In genomic region chr1:19775317-19775716, GRCh38 we compare ENCODE assay signal across 23 cellular contexts. TPM values are rescaled to one million over a fixed set of nuclear protein-coding genes. Genes with fewer than 3 reads are reported as not detected.
"Had no signal": no experiment of that assay in that cellular context is flagged by ENCODE, and none has a peak within 500 bp of the region (broad histone marks: within the 10 kb centered on the region; RNA-seq: fewer than 3 reads in every experiment).

No MANE protein-coding gene starts in this region.

- H3K27ac ChIP-seq: ascending aorta, gastroesophageal sphincter, neutrophil, skin epidermis, tibial artery, vagina had no signal

- DNase-seq: activated CD4-positive, alpha-beta T cell treated with anti-CD3 and anti-CD28 coated beads, Interleukin-2, amount 50 U/mL, for 1 hour; activated naive CD4-positive, alpha-beta T cell treated with anti-CD3 and anti-CD28 coated beads for 36 hours; activated T-cell treated with anti-CD3 and anti-CD28 coated beads for 4 hours; dermis blood vessel endothelial cell; erythroblast; mucosa of descending colon; naive thymus-derived CD8-positive, alpha-beta T cell; stimulated activated CD4-positive, alpha-beta T cell treated with anti-CD3 and anti-CD28 coated beads, Interleukin-15, amount 100 ng/mL, for 24 hours; stimulated activated CD4-positive, alpha-beta T cell treated with anti-CD3 and anti-CD28 coated beads, Interleukin-4, amount 100 ng/mL, for 1 hour; stimulated activated naive B cell treated with anti-CD40 and anti-IgM and Interleukin-4, amounts not matched to agents 10 μg/mL and 1 μg/mL and 100 μg/mL, for 72 hours; tibial artery had no signal

- FAIRE-seq: islet of Langerhans had no signal

- H3K4me3 ChIP-seq: ascending aorta, gastroesophageal sphincter, mucosa of descending colon, skin epidermis, tibial artery, vagina had no signal

- H3K4me1 Mint-ChIP-seq: activated T-helper 17 cell treated with anti-CD3 and anti-CD28 coated beads, Interleukin-2, amount 50 U/mL, for 72 hours; stimulated activated naive B cell treated with anti-CD40 and anti-IgM and Interleukin-4, amounts not matched to agents 10 μg/mL and 1 μg/mL and 100 μg/mL, for 72 hours had no signal

- ATAC-seq: activated CD4-positive, CD25-positive, alpha-beta regulatory T cell treated with anti-CD3 and anti-CD28 coated beads, Interleukin-2, amount 50 U/mL, for 24 hours; activated T-helper 17 cell treated with anti-CD3 and anti-CD28 coated beads, Interleukin-2, amount 50 U/mL, for 72 hours; gastroesophageal sphincter; left lobe of liver; mucosa of descending colon; naive thymus-derived CD8-positive, alpha-beta T cell; stimulated activated naive B cell treated with anti-CD40 and anti-IgM and Interleukin-4, amounts not matched to agents 10 μg/mL and 1 μg/mL and 100 μg/mL, for 72 hours had no signal

- H3K27me3 Mint-ChIP-seq: activated T-helper 17 cell treated with anti-CD3 and anti-CD28 coated beads, Interleukin-2, amount 50 U/mL, for 72 hours; naive thymus-derived CD8-positive, alpha-beta T cell; stimulated activated naive B cell treated with anti-CD40 and anti-IgM and Interleukin-4, amounts not matched to agents 10 μg/mL and 1 μg/mL and 100 μg/mL, for 72 hours had no signal

- H3K27me3 ChIP-seq: ascending aorta, gastroesophageal sphincter, neutrophil, tibial artery, vagina had no signal

- H3K9me3 ChIP-seq: ascending aorta, gastroesophageal sphincter, mucosa of descending colon, neutrophil, tibial artery, vagina had no signal

- H3K27ac Mint-ChIP-seq: activated naive CD4-positive, alpha-beta T cell treated with anti-CD3 and anti-CD28 coated beads for 36 hours; activated T-helper 17 cell treated with anti-CD3 and anti-CD28 coated beads, Interleukin-2, amount 50 U/mL, for 72 hours; stimulated activated naive B cell treated with anti-CD40 and anti-IgM and Interleukin-4, amounts not matched to agents 10 μg/mL and 1 μg/mL and 100 μg/mL, for 72 hours had no signal

- H3K4me3 Mint-ChIP-seq: activated naive CD4-positive, alpha-beta T cell treated with anti-CD3 and anti-CD28 coated beads for 36 hours; activated T-helper 17 cell treated with anti-CD3 and anti-CD28 coated beads, Interleukin-2, amount 50 U/mL, for 72 hours; naive thymus-derived CD8-positive, alpha-beta T cell; stimulated activated naive B cell treated with anti-CD40 and anti-IgM and Interleukin-4, amounts not matched to agents 10 μg/mL and 1 μg/mL and 100 μg/mL, for 72 hours had no signal

- H3K9me3 Mint-ChIP-seq: activated naive CD4-positive, alpha-beta T cell treated with anti-CD3 and anti-CD28 coated beads for 36 hours; activated T-helper 17 cell treated with anti-CD3 and anti-CD28 coated beads, Interleukin-2, amount 50 U/mL, for 72 hours; stimulated activated naive B cell treated with anti-CD40 and anti-IgM and Interleukin-4, amounts not matched to agents 10 μg/mL and 1 μg/mL and 100 μg/mL, for 72 hours had no signal

- H3K4me1 ChIP-seq: ascending aorta, gastroesophageal sphincter, tibial artery, vagina had no signal

RNA-seq across cellular contexts. Expression of gene RNF186, which starts 39.8 kb away (rescaled TPM):
- total RNA-seq: activated CD8-positive, alpha-beta memory T cell treated with anti-CD3 and anti-CD28 coated beads for 36 hours; activated naive CD4-positive, alpha-beta T cell treated with anti-CD3 and anti-CD28 coated beads for 36 hours; activated T-helper 17 cell treated with anti-CD3 and anti-CD28 coated beads, Interleukin-2, amount 50 U/mL, for 72 hours; ascending aorta; chondrocyte; dermis blood vessel endothelial cell; gastroesophageal sphincter; naive thymus-derived CD8-positive, alpha-beta T cell; subcutaneous adipose tissue; vagina had no signal
- polyA plus RNA-seq: naive thymus-derived CD8-positive, alpha-beta T cell had no signal
